Comparison of ENCODE assay signal across 8 cellular contexts in the genomic region with DNA sequence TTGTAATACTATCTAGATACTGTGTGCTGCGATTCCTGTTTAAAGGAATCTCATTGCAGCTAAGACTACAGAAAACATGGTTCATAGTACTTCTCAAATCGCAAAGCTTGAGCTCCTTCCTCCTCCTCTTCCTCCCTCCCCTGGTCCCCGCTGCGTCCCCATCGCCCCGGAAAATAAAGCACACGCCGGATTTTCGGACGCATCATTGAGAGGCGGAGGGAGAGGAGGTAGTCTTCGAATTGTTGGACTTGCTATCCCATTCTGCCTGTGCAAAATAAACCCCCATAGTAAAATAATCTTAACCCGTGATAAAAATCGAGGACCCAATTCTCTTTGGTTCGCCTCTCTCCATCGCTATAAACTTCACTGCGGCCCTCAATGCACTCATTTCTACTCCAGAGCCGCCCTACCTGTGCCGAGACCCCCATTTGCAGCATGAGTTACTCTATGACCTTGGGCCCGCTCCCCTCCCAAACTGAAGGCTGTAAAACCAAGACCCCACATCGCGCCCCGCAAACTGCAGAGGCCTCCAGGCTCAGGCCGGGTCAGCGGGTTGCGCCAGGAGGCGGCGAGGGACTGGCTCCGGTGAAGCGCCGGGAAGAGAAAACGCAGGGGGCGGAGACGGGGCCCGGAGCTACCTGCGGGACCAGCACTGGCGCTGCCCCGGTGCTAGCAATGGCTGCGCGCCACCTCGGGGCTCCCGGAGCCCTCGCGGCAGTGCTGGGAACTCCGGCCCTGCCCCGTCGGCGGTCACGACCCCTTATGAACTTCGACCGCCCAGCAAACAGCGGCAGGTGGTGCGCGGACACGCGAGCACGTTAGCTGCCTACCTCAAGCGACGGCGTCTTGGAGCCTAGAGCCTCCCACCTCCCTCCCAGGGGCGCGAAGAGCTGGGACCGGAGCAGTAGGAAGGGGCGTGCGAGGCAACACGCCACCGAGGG. TPM values are rescaled to one million over a fixed set of nuclear protein-coding genes. Genes with fewer than 3 reads are reported as not detected.
DNase-seq lines count a peak whose midpoint lies in the region; ATAC-seq, FAIRE-seq and TF ChIP-seq lines count a peak whose summit lies in the region.

No MANE protein-coding gene starts in this region.

- TF ChIP-seq EP300 in SK-N-SH (IDR thresholded peaks at IDR 0.05; ENCODE audit: borderline replicate concordance in 1 of 2, low read depth in 1 of 2, low read length in 1 of 2): no peak
- TF ChIP-seq EP300 in HepG2 (IDR thresholded peaks at IDR 0.05; ENCODE audit: low read depth in 2 of 2, low read length in 2 of 2): 0 out of 4 replicates have a peak, but pooled peaks of 1 of the 2 experiments have one; percentile 26
- TF ChIP-seq EP300 in HepG2 (CRISPR knock-in tag; IDR thresholded peaks at IDR 0.05; ENCODE audit: borderline replicate concordance): no peak; the same call in 1 of the 2 replicates

- DNase-seq in NCI-H524 (lab: John Stamatoyannopoulos, UW): peak; percentile 10 to 62
- no peak for DNase-seq in NCI-H524 treated with DMSO at 0.1 percent for 48 hours (lab: John Stamatoyannopoulos, UW)
- DNase-seq in SK-N-SH: peak; percentile 82
- peak; percentile 62 for DNase-seq in HepG2 (ENCODE audit: low spot score)
- peak; percentile 76 for DNase-seq in stimulated activated naive CD4-positive, alpha-beta T cell treated with Interleukin-2 at 50 U/mL for 16 hours (lab: John Stamatoyannopoulos, UW)

- no peak for FAIRE-seq in HepG2 (lab: Jason Lieb, UNC)

- H3K4me1 Mint-ChIP-seq in dendritic cell treated with granulocyte-macrophage colony-stimulating factor and Interleukin-4, amounts not matched to agents 40 ng/mL and 50 ng/mL, for 4 days (ENCODE audit: low read depth): peaks cover 17% of the 10 kb centered on the region

- TF ChIP-seq POLR2A in HepG2 (IDR thresholded peaks at IDR 0.05; ENCODE audit: insufficient read depth in 1 of 2, low read depth in 2 of 2, low read length in 2 of 2): no peak

- H3K4me3 ChIP-seq in SK-N-SH (ENCODE audit: low read depth in 2 of 2, low read length in 1 of 2): peak overlapping the region; percentile 89 to 93
- H3K4me3 ChIP-seq in HepG2 (replicated peaks in 1 of 3; ENCODE audit: insufficient read depth in 1 of 3, low read depth in 2 of 3, low read length in 3 of 3): peak overlapping the region; percentile 87 to 95 (median 95)

- peak overlapping the region; percentile 95 for H3K4me3 Mint-ChIP-seq in dendritic cell treated with granulocyte-macrophage colony-stimulating factor and Interleukin-4, amounts not matched to agents 40 ng/mL and 50 ng/mL, for 4 days

- H3K9me3 ChIP-seq in SK-N-SH: no peaks in the 10 kb centered on the region
- no peaks in the 10 kb centered on the region for H3K9me3 ChIP-seq in HepG2 (ENCODE audit: low read length)

- POLR2A ChIA-PET in SK-N-SH (lab: Yijun Ruan, JAX): interaction anchor here (0.7 to 2.8 kb wide), 5 partner anchors 13 to 142 kb away, joined by 3 to 30 read pairs (median 5); a partner anchor contains a TSS
- POLR2A ChIA-PET in HepG2 (lab: Yijun Ruan, JAX): interaction anchor here (0.9 to 2.4 kb wide), 18 partner anchors 9 to 147 kb away, joined by 3 to 57 read pairs (median 6); a partner anchor contains a TSS

- peaks cover 12% of the 10 kb centered on the region for H3K36me3 Mint-ChIP-seq in dendritic cell treated with granulocyte-macrophage colony-stimulating factor and Interleukin-4, amounts not matched to agents 40 ng/mL and 50 ng/mL, for 4 days (ENCODE audit: low read depth)

- H3K27ac ChIP-seq in SK-N-SH (ENCODE audit: low read depth in 2 of 2, low read length in 1 of 2) (peak overlapping the region; percentile 96), HepG2 (ENCODE audit: extremely low read length, insufficient read depth, low read length) (peak overlapping the region; percentile 100)

- peak overlapping the region; percentile 98 for H3K27ac Mint-ChIP-seq in dendritic cell treated with granulocyte-macrophage colony-stimulating factor and Interleukin-4, amounts not matched to agents 40 ng/mL and 50 ng/mL, for 4 days

- H4K20me1 ChIP-seq in SK-N-SH (ENCODE audit: insufficient read depth): peaks cover 10% of the 10 kb centered on the region; the same call in 1 of the 2 replicates
- 0 out of 2 replicates have a peak, but pooled peaks cover 3% of the 10 kb centered on the region for H4K20me1 ChIP-seq in HepG2 (ENCODE audit: insufficient read depth, low read length)

- H3K4me2 ChIP-seq in SK-N-SH (peak overlapping the region; percentile 93), HepG2 (ENCODE audit: low read depth, low read length) (peak overlapping the region; percentile 80)

- no peak for TF ChIP-seq CTCF in SK-N-SH (IDR thresholded peaks at IDR 0.05)
- TF ChIP-seq CTCF in HepG2 (CRISPR knock-in tag; IDR thresholded peaks at IDR 0.05): no peak

- intact Hi-C loops in dendritic cell treated with granulocyte-macrophage colony-stimulating factor and Interleukin-4, amounts not matched to agents 40 ng/mL and 50 ng/mL, for 4 days (cut with micrococcal nuclease): loop anchor here (1.0 to 2.0 kb wide), 2 partner anchors 12 to 141 kb away; a partner anchor contains a TSS
- intact Hi-C loops in HepG2 (cut with micrococcal nuclease; ENCODE audit: unreplicated experiment): loop anchor here (1.0 kb wide), 1 partner anchor 111 kb away; no protein-coding TSS in a partner anchor

- H3K27me3 Mint-ChIP-seq in dendritic cell treated with granulocyte-macrophage colony-stimulating factor and Interleukin-4, amounts not matched to agents 40 ng/mL and 50 ng/mL, for 4 days: no peaks in the 10 kb centered on the region

- H3K27me3 ChIP-seq in SK-N-SH (ENCODE audit: insufficient read depth): no peaks in the 10 kb centered on the region
- H3K27me3 ChIP-seq in HepG2 (ENCODE audit: control insufficient read depth in 1 of 2, insufficient read depth in 2 of 2, low read length in 2 of 2): no peaks in the 10 kb centered on the region; a peak in 1 of 5 replicates

- no peaks in the 10 kb centered on the region for H3K9me3 Mint-ChIP-seq in dendritic cell treated with granulocyte-macrophage colony-stimulating factor and Interleukin-4, amounts not matched to agents 40 ng/mL and 50 ng/mL, for 4 days

- TF ChIP-seq RAD21 in SK-N-SH (IDR thresholded peaks at IDR 0.05; ENCODE audit: low read length) (no peak), HepG2 (CRISPR knock-in tag; IDR thresholded peaks at IDR 0.05) (peak; percentile 53)

- H3K9ac ChIP-seq in SK-N-SH (peak overlapping the region; percentile 94), HepG2 (ENCODE audit: insufficient read depth, low read depth, low read length) (peak overlapping the region; percentile 95)

- H3K4me1 ChIP-seq in SK-N-SH (ENCODE audit: control insufficient read depth in 1 of 2, insufficient read depth in 2 of 2, low read depth in 1 of 2, low read length in 1 of 2) (peaks cover 3 to 7% of the 10 kb centered on the region in 2 experiments; a peak in 2 of 4 replicates), HepG2 (ENCODE audit: insufficient read depth, low read length) (peaks cover 34% of the 10 kb centered on the region)

- peaks cover 23% of the 10 kb centered on the region for H3F3A ChIP-seq in SK-N-SH (replicated peaks; ENCODE audit: insufficient read depth)

- CTCF ChIA-PET in SK-N-SH (lab: Yijun Ruan, JAX) (interaction anchor here (0.7 to 5.3 kb wide), 36 partner anchors 10 to 405 kb away, joined by 3 to 88 read pairs (median 5); a partner anchor contains a TSS), HepG2 (lab: Yijun Ruan, JAX; ENCODE audit: low intra/inter-chr PET ratio, low total read pairs) (interaction anchor here (1.9 kb wide), 1 partner anchor 12 kb away, joined by 12 read pairs; a partner anchor contains a TSS)

- peak; percentile 30 for ATAC-seq in GM21367 (IDR thresholded peaks at IDR 0.05; ENCODE audit: unreplicated experiment)
- ATAC-seq in HG03575 (IDR thresholded peaks at IDR 0.05; ENCODE audit: extremely low read depth, insufficient number of reproducible peaks, low FRiP score, unreplicated experiment): peak; percentile 7
- ATAC-seq in HepG2: peak; percentile 88

- H3K36me3 ChIP-seq in SK-N-SH (replicated peaks in 1 of 2; ENCODE audit: control insufficient read depth in 1 of 2, insufficient read depth in 2 of 2, low read length in 1 of 2) (peaks cover 0 to 8% of the 10 kb centered on the region in 2 experiments), HepG2 (replicated peaks in 1 of 2; ENCODE audit: control insufficient read depth in 1 of 2, insufficient read depth in 2 of 2, low read length in 2 of 2) (no peaks in the 10 kb centered on the region)

- BruUV-seq in HepG2 (replicated peaks; lab: Mats Ljungman, UMichigan): TSS peak; percentile 62

- H3K9me2 ChIP-seq in SK-N-SH: no peaks in the 10 kb centered on the region

- H3K79me2 ChIP-seq in SK-N-SH (ENCODE audit: insufficient read depth) (peaks cover 51% of the 10 kb centered on the region), HepG2 (ENCODE audit: insufficient read depth, low read length) (peaks cover 43% of the 10 kb centered on the region)

- H2AFZ ChIP-seq in SK-N-SH (ENCODE audit: low read depth): peak overlapping the region; percentile 94
- no peak overlapping the region for H2AFZ ChIP-seq in HepG2 (ENCODE audit: low read length)

- in situ Hi-C loops in HepG2 (cut with HindIII; ENCODE audit: extremely low pct_ligation_motif_present, low pct_unique_long_range_greater_than_20kb): no loop called here

- 2% methylated on average over 25 of the region's 67 CpGs for WGBS in SK-N-SH (ENCODE audit: low lambda C conversion rate)
- under 1% methylated on average over 35 of the region's 67 CpGs for WGBS in HepG2 (ENCODE audit: low lambda C conversion rate)

RNA-seq across cellular contexts. Expression of a gene that starts 0.6 kb away (rescaled TPM):
- polyA plus RNA-seq in SK-N-SH (2012; rRNA removed) (2.2 and 2.7 TPM in 2 replicates), HepG2 (2011; rRNA removed) (5.4 and 6.3 TPM in 2 replicates)
- 3.7 and 4.8 TPM in 2 replicates for polyA plus RNA-seq in SK-N-SH (2012; cell fraction: cytosol; rRNA removed)
- polyA plus RNA-seq in SK-N-SH (2012; cell fraction: nucleus; rRNA removed): 2.5 and 4.9 TPM in 2 replicates
- total RNA-seq in HepG2 (2016; rRNA removed; fragmentation: Illumina TruSeq; extraction: Trizol): 19.4 and 32.7 TPM in 2 replicates
- total RNA-seq in HepG2 (2016; cell fraction: cytosol; rRNA removed; fragmentation: Illumina TruSeq; extraction: Trizol; ENCODE audit: low read depth): 5.1 and 5.8 TPM in 2 replicates
- total RNA-seq in HepG2 (2016; cell fraction: insoluble cytoplasmic fraction; rRNA removed; fragmentation: Illumina TruSeq; extraction: Trizol): 20.1 and 30.7 TPM in 2 replicates
- total RNA-seq in HepG2 (2016; cell fraction: membrane; rRNA removed; fragmentation: Illumina TruSeq; extraction: Trizol): 13.5 and 14.0 TPM in 2 replicates
- total RNA-seq in HepG2 (2016; cell fraction: nucleus; rRNA removed; fragmentation: Illumina TruSeq; extraction: Trizol): 24.5 and 30.1 TPM in 2 replicates
- polyA plus RNA-seq in HepG2 (2011; cell fraction: cytosol; rRNA removed): 2.4 and 4.2 TPM in 2 replicates
- 8.2 and 9.6 TPM in 2 replicates for polyA plus RNA-seq in HepG2 (2011; cell fraction: nucleus; rRNA removed)
- 12.9 and 13.6 TPM in 2 replicates for polyA plus RNA-seq in HepG2 (2012)
- 2.2 TPM in 2 replicates for polyA plus RNA-seq in HepG2 (2016; cell fraction: cytosol; fragmentation: Illumina TruSeq; extraction: Trizol; ENCODE audit: low read depth)
- polyA plus RNA-seq in HepG2 (2016; cell fraction: insoluble cytoplasmic fraction; fragmentation: Illumina TruSeq; extraction: Trizol; ENCODE audit: low read depth): 23.5 and 26.2 TPM in 2 replicates
- polyA plus RNA-seq in HepG2 (2016; cell fraction: membrane; fragmentation: Illumina TruSeq; extraction: Trizol; ENCODE audit: low read depth): 7.4 and 8.2 TPM in 2 replicates
- polyA plus RNA-seq in HepG2 (2016; cell fraction: nucleus; fragmentation: Illumina TruSeq; extraction: Trizol; ENCODE audit: insufficient read depth, low read depth): 16.0 and 17.8 TPM in 2 replicates
- polyA minus RNA-seq in HepG2 (2011; rRNA and poly(A)+ RNA removed; ENCODE audit: low replicate concordance): 3.5 and 4.2 TPM in 2 replicates
- 8.3 and 8.9 TPM in 2 replicates for polyA minus RNA-seq in HepG2 (2011; cell fraction: cytosol; rRNA and poly(A)+ RNA removed)
- 30.8 and 32.6 TPM in 2 replicates for polyA minus RNA-seq in HepG2 (2011; cell fraction: nucleus; rRNA and poly(A)+ RNA removed)

RNA-seq across cellular contexts. Expression of a gene that starts 12.3 kb away (rescaled TPM):
- 21.0 and 24.6 TPM in 2 replicates for polyA plus RNA-seq in SK-N-SH (2012; rRNA removed)
- polyA plus RNA-seq in SK-N-SH (2012; cell fraction: cytosol; rRNA removed): 37.9 and 64.1 TPM in 2 replicates
- 3.8 and 4.6 TPM in 2 replicates for polyA plus RNA-seq in SK-N-SH (2012; cell fraction: nucleus; rRNA removed)
- total RNA-seq in HepG2 (2016; rRNA removed; fragmentation: Illumina TruSeq; extraction: Trizol): 275 and 478 TPM in 2 replicates
- total RNA-seq in HepG2 (2016; cell fraction: cytosol; rRNA removed; fragmentation: Illumina TruSeq; extraction: Trizol; ENCODE audit: low read depth): 75.0 and 77.2 TPM in 2 replicates
- total RNA-seq in HepG2 (2016; cell fraction: insoluble cytoplasmic fraction; rRNA removed; fragmentation: Illumina TruSeq; extraction: Trizol): 293 and 452 TPM in 2 replicates
- total RNA-seq in HepG2 (2016; cell fraction: membrane; rRNA removed; fragmentation: Illumina TruSeq; extraction: Trizol): 98.7 and 110 TPM in 2 replicates
- total RNA-seq in HepG2 (2016; cell fraction: nucleus; rRNA removed; fragmentation: Illumina TruSeq; extraction: Trizol): 70.8 and 90.9 TPM in 2 replicates
- 17.4 and 22.7 TPM in 2 replicates for polyA plus RNA-seq in HepG2 (2011; rRNA removed)
- 24.5 and 28.2 TPM in 2 replicates for polyA plus RNA-seq in HepG2 (2011; cell fraction: cytosol; rRNA removed)
- polyA plus RNA-seq in HepG2 (2011; cell fraction: nucleus; rRNA removed): 3.1 and 5.0 TPM in 2 replicates
- polyA plus RNA-seq in HepG2 (2012): 41.5 and 106 TPM in 2 replicates
- polyA plus RNA-seq in HepG2 (2016; cell fraction: cytosol; fragmentation: Illumina TruSeq; extraction: Trizol; ENCODE audit: low read depth): 98.5 and 112 TPM in 2 replicates
- 533 and 571 TPM in 2 replicates for polyA plus RNA-seq in HepG2 (2016; cell fraction: insoluble cytoplasmic fraction; fragmentation: Illumina TruSeq; extraction: Trizol; ENCODE audit: low read depth)
- polyA plus RNA-seq in HepG2 (2016; cell fraction: membrane; fragmentation: Illumina TruSeq; extraction: Trizol; ENCODE audit: low read depth): 113 and 128 TPM in 2 replicates
- polyA plus RNA-seq in HepG2 (2016; cell fraction: nucleus; fragmentation: Illumina TruSeq; extraction: Trizol; ENCODE audit: insufficient read depth, low read depth): 170 and 177 TPM in 2 replicates
- polyA minus RNA-seq in HepG2 (2011; rRNA and poly(A)+ RNA removed; ENCODE audit: low replicate concordance): 6.0 and 34.0 TPM in 2 replicates
- 23.1 and 40.4 TPM in 2 replicates for polyA minus RNA-seq in HepG2 (2011; cell fraction: cytosol; rRNA and poly(A)+ RNA removed)
- polyA minus RNA-seq in HepG2 (2011; cell fraction: nucleus; rRNA and poly(A)+ RNA removed): 22.6 and 28.1 TPM in 2 replicates

Comparison
In these comparisons a context has a peak if more than half of its experiments do, and no peak if none do; other contexts are left out.
1. ATAC-seq: peak in every context shown above with its lines; median percentile 88 in HepG2; 30 in GM21367; 7 in HG03575.